8 cellular contexts compared by ENCODE assay signal in the genomic region with DNA sequence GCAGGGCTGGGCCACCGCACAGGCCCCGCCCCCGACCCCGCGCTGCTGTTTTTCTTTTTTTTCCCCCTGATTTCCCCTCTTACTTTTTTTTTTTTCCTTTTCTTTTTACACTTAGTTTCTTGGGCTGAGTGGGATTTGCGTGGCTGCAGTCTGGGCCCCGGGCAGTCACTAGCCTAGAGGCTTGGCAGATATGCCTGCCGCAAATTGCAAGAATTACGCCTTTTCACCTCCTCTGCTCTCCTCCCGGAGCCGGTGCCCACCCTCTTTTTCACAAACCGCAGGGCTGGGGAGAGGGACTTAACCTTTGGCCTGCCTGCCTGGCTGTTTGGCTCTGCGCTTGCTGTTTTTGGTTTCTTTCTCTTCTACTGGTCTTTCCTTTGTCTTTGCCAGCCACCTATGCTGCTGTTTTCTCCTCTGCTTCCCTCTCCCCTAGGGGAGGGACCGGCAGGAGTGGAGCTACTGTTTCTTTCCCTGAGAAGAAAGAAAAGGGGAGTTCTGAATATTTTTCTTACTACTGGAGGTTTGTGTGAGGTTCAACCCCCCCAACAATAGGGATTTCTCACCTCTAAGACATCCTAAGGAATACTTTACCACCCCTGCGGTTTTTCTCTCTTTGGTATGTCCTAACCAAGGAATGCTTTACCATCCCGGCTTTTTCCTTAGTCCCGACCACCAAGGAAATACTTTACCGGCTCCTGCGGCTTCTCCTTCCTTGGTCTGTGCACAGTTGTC. TPM values are rescaled to one million over a fixed set of nuclear protein-coding genes. Genes with fewer than 3 reads are reported as not detected.
DNase-seq lines count a peak whose midpoint lies in the region; ATAC-seq and TF ChIP-seq lines count a peak whose summit lies in the region.

No MANE protein-coding gene starts in this region.

- no peak for TF ChIP-seq POLR2A in right lobe of liver (IDR thresholded peaks at IDR 0.05)
- no peak for TF ChIP-seq POLR2A in testis (IDR thresholded peaks at IDR 0.05)

- peak overlapping the region; percentile 66 for H3K4me3 Mint-ChIP-seq in Caco-2 (ENCODE audit: unreplicated experiment)
- H3K4me3 Mint-ChIP-seq in dendritic cell treated with granulocyte-macrophage colony-stimulating factor and Interleukin-4, amounts not matched to agents 40 ng/mL and 50 ng/mL, for 4 days: peak overlapping the region; percentile 88

- intact Hi-C loops in Caco-2 (cut with micrococcal nuclease; ENCODE audit: unreplicated experiment): no loop called here
- intact Hi-C loops in dendritic cell treated with granulocyte-macrophage colony-stimulating factor and Interleukin-4, amounts not matched to agents 40 ng/mL and 50 ng/mL, for 4 days (cut with micrococcal nuclease): no loop called here
- intact Hi-C loops in right lobe of liver (cut with DNase I): no loop called here
- intact Hi-C loops in testis (cut with DNase I; ENCODE audit: low total_unique reads): no loop called here

- ATAC-seq in right lobe of liver: peak; percentile 70 to 86 (median 80)

- H3K36me3 ChIP-seq in Caco-2 (ENCODE audit: control insufficient read depth, insufficient read depth, low read length): peaks cover 3% of the 10 kb centered on the region; the same call in 1 of the 2 replicates
- peaks cover 0 to 11% (median 1%) of the 10 kb centered on the region in 4 donors for H3K36me3 ChIP-seq in right lobe of liver
- H3K36me3 ChIP-seq in testis (ENCODE audit: low read depth, missing control alignments): no peaks in the 10 kb centered on the region

- H3K9me3 Mint-ChIP-seq in Caco-2 (ENCODE audit: unreplicated experiment): no peaks in the 10 kb centered on the region
- H3K9me3 Mint-ChIP-seq in dendritic cell treated with granulocyte-macrophage colony-stimulating factor and Interleukin-4, amounts not matched to agents 40 ng/mL and 50 ng/mL, for 4 days: no peaks in the 10 kb centered on the region

- H3K36me3 Mint-ChIP-seq in Caco-2 (ENCODE audit: insufficient read depth, unreplicated experiment): peaks cover 84% of the 10 kb centered on the region
- peaks cover 35% of the 10 kb centered on the region for H3K36me3 Mint-ChIP-seq in dendritic cell treated with granulocyte-macrophage colony-stimulating factor and Interleukin-4, amounts not matched to agents 40 ng/mL and 50 ng/mL, for 4 days (ENCODE audit: low read depth)

- POLR2A ChIA-PET in Caco-2 (lab: Charles Lee): interaction anchor here (0.6 kb wide), 1 partner anchor 198 kb away, joined by 3 read pairs; no protein-coding TSS in a partner anchor

- H3K4me1 ChIP-seq in Caco-2 (peaks cover 18% of the 10 kb centered on the region), right lobe of liver (peaks cover 0 to 46% (median 15%) of the 10 kb centered on the region in 4 donors), testis (no peaks in the 10 kb centered on the region)

- H3K4me1 Mint-ChIP-seq in Caco-2 (ENCODE audit: low read depth, unreplicated experiment): peaks cover 19% of the 10 kb centered on the region
- peaks cover 42% of the 10 kb centered on the region for H3K4me1 Mint-ChIP-seq in dendritic cell treated with granulocyte-macrophage colony-stimulating factor and Interleukin-4, amounts not matched to agents 40 ng/mL and 50 ng/mL, for 4 days (ENCODE audit: low read depth)

- peak in 1 of 2 experiments; percentile 41 for DNase-seq in Caco-2
- DNase-seq in NCI-H2029 (lab: John Stamatoyannopoulos, UW): peak; percentile 50
- peak in 2 of 3 donors; percentile 44 to 65 for DNase-seq in right lobe of liver
- no peak for DNase-seq in testis
- DNase-seq in GM19240 (ENCODE audit: insufficient read length, low spot score): no peak
- no peak for DNase-seq in AML-193 (lab: John Stamatoyannopoulos, UW)
- no peak for DNase-seq in NCI-H1694 treated with DMSO at 0.1 percent for 48 hours (lab: John Stamatoyannopoulos, UW)

- H3K27ac Mint-ChIP-seq in Caco-2 (ENCODE audit: unreplicated experiment): peak overlapping the region; percentile 85
- peak overlapping the region; percentile 83 for H3K27ac Mint-ChIP-seq in dendritic cell treated with granulocyte-macrophage colony-stimulating factor and Interleukin-4, amounts not matched to agents 40 ng/mL and 50 ng/mL, for 4 days

- H3K4me3 ChIP-seq in Caco-2 (ENCODE audit: low read depth, low read length) (0 out of 2 replicates have a peak overlapping the region, but pooled peaks have one; percentile 16), right lobe of liver (peak overlapping the region; percentile 37 to 55 (median 52)), testis (peak overlapping the region; percentile 40 to 54)

- BruUV-seq in Caco-2 (replicated peaks; lab: Mats Ljungman, UMichigan): no TSS peak

- WGBS in right lobe of liver (ENCODE audit: insufficient coverage, low coverage, low lambda C conversion rate, missing lambda C conversion rate): 9% methylated on average over 19 of the region's 19 CpGs
- WGBS in testis, 2 donors: 2 to 4% methylated on average over 19 of the region's 19 CpGs

- CTCF ChIA-PET in Caco-2 (lab: Charles Lee): no interaction called here

- no peaks in the 10 kb centered on the region for H3K27me3 ChIP-seq in Caco-2 (replicated peaks; ENCODE audit: control insufficient read depth, insufficient read depth, low read length)
- no peaks in the 10 kb centered on the region for H3K27me3 ChIP-seq in right lobe of liver
- no peaks in the 10 kb centered on the region for H3K27me3 ChIP-seq in testis

- no peak for TF ChIP-seq CTCF in Caco-2 (IDR thresholded peaks at IDR 0.05; ENCODE audit: insufficient read depth in 1 of 2, low read depth in 1 of 2, low read length in 1 of 2, severe bottlenecking in 1 of 2, unreplicated experiment in 1 of 2)
- TF ChIP-seq CTCF in right lobe of liver (IDR thresholded peaks at IDR 0.05): no peak
- no peak for TF ChIP-seq CTCF in testis (IDR thresholded peaks at IDR 0.05)

- no peaks in the 10 kb centered on the region for H3K9me3 ChIP-seq in Caco-2
- no peaks in the 10 kb centered on the region for H3K9me3 ChIP-seq in right lobe of liver
- no peaks in the 10 kb centered on the region for H3K9me3 ChIP-seq in testis

- no peaks in the 10 kb centered on the region for H3K27me3 Mint-ChIP-seq in Caco-2 (ENCODE audit: insufficient read depth, unreplicated experiment)
- peaks cover 3% of the 10 kb centered on the region for H3K27me3 Mint-ChIP-seq in dendritic cell treated with granulocyte-macrophage colony-stimulating factor and Interleukin-4, amounts not matched to agents 40 ng/mL and 50 ng/mL, for 4 days

- H3K27ac ChIP-seq in right lobe of liver: peak overlapping the region; percentile 60 to 78 (median 65)
- H3K27ac ChIP-seq in testis: peak overlapping the region in 1 of 2 donors; percentile 21

RNA-seq across cellular contexts. Expression of a gene that starts 11.0 kb away (rescaled TPM):
- total RNA-seq in Caco-2 (2022) (38.6 and 48.2 TPM in 2 replicates), right lobe of liver (1 to 10 TPM; 2.6 to 9.0 (median 4.9) TPM), testis (10 to 100 TPM in 1 of 2 donors, 1 to 10 TPM in 1; 9.5 to 11.4 TPM)
- 4.4 TPM for polyA plus RNA-seq in testis (ENCODE audit: insufficient read depth, low read depth, low replicate concordance)

RNA-seq across cellular contexts. Expression of a gene that starts 26.3 kb away (rescaled TPM):
- total RNA-seq in Caco-2 (2022) (32.5 and 35.4 TPM in 2 replicates), right lobe of liver (10 to 100 TPM in 3 of 6 experiments, 1 to 10 TPM in 3; 7.2 to 13.1 (median 10.4) TPM), testis (10 to 100 TPM; 38.7 to 41.2 TPM)
- 11.8 TPM for polyA plus RNA-seq in testis (ENCODE audit: insufficient read depth, low read depth, low replicate concordance)

RNA-seq across cellular contexts. Expression of a gene that starts 34.3 kb away (rescaled TPM):
- total RNA-seq in Caco-2 (2022) (6.2 and 9.1 TPM in 2 replicates), right lobe of liver (1 to 10 TPM; 4.0 to 8.4 (median 5.9) TPM), testis (10 to 100 TPM; 20.3 to 28.3 TPM)
- polyA plus RNA-seq in testis (ENCODE audit: insufficient read depth, low read depth, low replicate concordance): 6.7 TPM

RNA-seq across cellular contexts. Expression of a gene that starts 45.9 kb away (rescaled TPM):
- 70.5 and 78.0 TPM in 2 replicates for total RNA-seq in Caco-2 (2022)
- total RNA-seq in right lobe of liver: 10 to 100 TPM in 5 of 6 experiments, 1 to 10 TPM in 1; 5.2 to 20.2 (median 12.6) TPM
- 10 to 100 TPM; 30.8 to 31.2 TPM for total RNA-seq in testis
- polyA plus RNA-seq in testis (ENCODE audit: insufficient read depth, low read depth, low replicate concordance): 21.4 TPM

RNA-seq across cellular contexts. Expression of a gene that starts 57.1 kb away (rescaled TPM):
- total RNA-seq in Caco-2 (2022): 15.6 and 16.0 TPM in 2 replicates
- total RNA-seq in right lobe of liver: 10 to 100 TPM in 1 of 6 experiments, 1 to 10 TPM in 5; 3.7 to 11.6 (median 5.7) TPM
- 10 to 100 TPM; 21.7 to 31.0 TPM for total RNA-seq in testis
- polyA plus RNA-seq in testis (ENCODE audit: insufficient read depth, low read depth, low replicate concordance): 11.8 TPM

Comparison
In these comparisons a context has a peak if more than half of its experiments do, and no peak if none do; other contexts are left out.
1. DNase-seq: peak in NCI-H2029 (single experiment) and right lobe of liver (2 of 3); none in testis (single experiment), GM19240 (single experiment), AML-193 (0 of 2) and NCI-H1694 treated with DMSO at 0.1 percent for 48 hours (single experiment).
2. Peak in every context shown above with its lines, with median percentiles within 50 percentile points of each other: H3K4me3 ChIP-seq.